In the genomic region with DNA sequence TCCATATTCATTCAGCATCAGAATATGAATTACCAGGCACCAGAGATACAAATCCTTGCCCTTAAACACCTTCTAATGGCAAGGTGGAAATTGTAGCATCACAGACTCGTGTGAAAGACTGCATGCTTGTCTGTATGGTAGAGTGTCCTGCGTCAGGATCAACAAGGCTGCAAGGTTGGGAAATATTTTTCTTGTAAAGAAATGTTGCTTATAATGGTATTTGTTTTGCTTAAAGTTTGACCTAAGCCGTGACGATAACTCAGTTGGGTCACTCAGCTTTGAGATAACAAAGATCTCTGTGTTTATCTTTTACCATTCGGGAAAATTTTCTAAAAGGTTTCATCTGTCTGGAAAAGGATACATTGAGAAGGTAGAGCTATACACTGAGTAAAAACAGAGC, we compare ENCODE assay signal across 26 cellular contexts.
A peak's percentile ranks its signal among the peaks of the same experiment; 100 is the strongest.
DNase-seq lines count a peak whose midpoint lies in the region; ATAC-seq, FAIRE-seq and TF ChIP-seq lines count a peak whose summit lies in the region.
"Had no signal": no experiment of that assay in that cellular context is flagged by ENCODE, and none has a peak within 500 bp of the region (broad histone marks: within the 10 kb centered on the region; RNA-seq: fewer than 3 reads in every experiment).

No MANE protein-coding gene starts in this region.

- no peak overlapping the region for H3K4me3 ChIP-seq in HUES48 (ENCODE audit: low read depth, low read length)
- H3K4me3 ChIP-seq: heart left ventricle, lung, pancreas, right atrium auricular region, spleen had no signal

- no peaks in the 10 kb centered on the region for H3K27me3 Mint-ChIP-seq in type B pancreatic cell
- H3K27me3 Mint-ChIP-seq: activated naive CD8-positive, alpha-beta T cell treated with anti-CD3 and anti-CD28 coated beads, Interleukin-2, amount 10 ng/mL, durations not matched to agents 7 days and 5 days had no signal

- no peaks in the 10 kb centered on the region for H3K9me3 ChIP-seq in HUES48 (ENCODE audit: control insufficient read depth, insufficient read depth, low read length)
- H3K9me3 ChIP-seq: heart left ventricle, pancreas, right atrium auricular region, spleen had no signal

- ATAC-seq in GM21576 (IDR thresholded peaks at IDR 0.05; ENCODE audit: unreplicated experiment) = no peak
- ATAC-seq: activated CD8-positive, alpha-beta T cell treated with anti-CD3 and anti-CD28 coated beads, Interleukin-2, amount 10 ng/mL, durations not matched to agents 7 days and 5 days; HepG2 had no signal

- H3K9ac ChIP-seq in HUES48 (ENCODE audit: low read depth, low read length) = no peak overlapping the region

- H3K36me3 ChIP-seq in HUES48 (ENCODE audit: control insufficient read depth, insufficient read depth, low read length) = no peaks in the 10 kb centered on the region
- H3K36me3 ChIP-seq: heart left ventricle, pancreas, right atrium auricular region, spleen had no signal

- H3K9me3 Mint-ChIP-seq in type B pancreatic cell = peaks cover 4% of the 10 kb centered on the region
- H3K9me3 Mint-ChIP-seq: activated naive CD8-positive, alpha-beta T cell treated with anti-CD3 and anti-CD28 coated beads, Interleukin-2, amount 10 ng/mL, durations not matched to agents 7 days and 5 days; HFFc6; nephron progenitor cell had no signal

- no peaks in the 10 kb centered on the region for H3K27me3 ChIP-seq in HUES48 (ENCODE audit: control insufficient read depth, insufficient read depth, low read length)
- H3K27me3 ChIP-seq: heart left ventricle, pancreas, right atrium auricular region, spleen had no signal

- peak overlapping the region; percentile 5 for H3K4me3 Mint-ChIP-seq in type B pancreatic cell
- H3K4me3 Mint-ChIP-seq: activated CD8-positive, alpha-beta T cell treated with anti-CD3 and anti-CD28 coated beads, Interleukin-2, amount 10 ng/mL, durations not matched to agents 7 days and 5 days; activated naive CD8-positive, alpha-beta T cell treated with anti-CD3 and anti-CD28 coated beads, Interleukin-2, amount 10 ng/mL, durations not matched to agents 7 days and 5 days; nephron progenitor cell; T-helper 1 cell treated with Interleukin-12 subunit alpha and Interleukin-12 subunit beta and Interleukin-4 antibody, amounts not matched to agents 30 μg/mL and 1 μg/mL, for 36 hours had no signal

- no peaks in the 10 kb centered on the region for H3K4me1 ChIP-seq in HUES48 (ENCODE audit: control insufficient read depth, insufficient read depth, low read length)
- H3K4me1 ChIP-seq: right atrium auricular region had no signal

- DNase-seq in iris pigment epithelial cell (ENCODE audit: low read depth) (peak; percentile 87), type B pancreatic cell (ENCODE audit: extremely low spot score, unreplicated experiment) (no peak), NCI-H510A treated with DMSO at 0.1 percent for 48 hours (lab: John Stamatoyannopoulos, UW) (no peak), GM19239 (ENCODE audit: insufficient read length, low spot score) (no peak)
- DNase-seq: activated CD8-positive, alpha-beta T cell treated with anti-CD3 and anti-CD28 coated beads, Interleukin-2, amount 10 ng/mL, durations not matched to agents 7 days and 5 days; activated naive CD8-positive, alpha-beta T cell treated with anti-CD3 and anti-CD28 coated beads, Interleukin-2, amount 10 ng/mL, durations not matched to agents 7 days and 5 days; DMS79; GF-D8; heart left ventricle; HFFc6; NCI-H1694 treated with DMSO at 0.1 percent for 48 hours; NCI-H510A; nephron progenitor cell; pancreas; spleen; stimulated activated CD4-positive, alpha-beta T cell treated with anti-CD3 and anti-CD28 coated beads, Interleukin-2, amount 100 ng/mL, for 48 hours had no signal

- TF ChIP-seq CTCF in VCaP (conservative IDR thresholded peaks at IDR 0.05) (no peak), type B pancreatic cell (conservative IDR thresholded peaks at IDR 0.05) (no peak)

- no peaks in the 10 kb centered on the region for H3K36me3 Mint-ChIP-seq in type B pancreatic cell
- H3K36me3 Mint-ChIP-seq: activated naive CD8-positive, alpha-beta T cell treated with anti-CD3 and anti-CD28 coated beads, Interleukin-2, amount 10 ng/mL, durations not matched to agents 7 days and 5 days had no signal

- H3K27ac Mint-ChIP-seq in type B pancreatic cell = peak overlapping the region; percentile 93
- H3K27ac Mint-ChIP-seq: activated CD8-positive, alpha-beta T cell treated with anti-CD3 and anti-CD28 coated beads, Interleukin-2, amount 10 ng/mL, durations not matched to agents 7 days and 5 days; activated naive CD8-positive, alpha-beta T cell treated with anti-CD3 and anti-CD28 coated beads, Interleukin-2, amount 10 ng/mL, durations not matched to agents 7 days and 5 days; HFFc6; T-helper 1 cell treated with Interleukin-12 subunit alpha and Interleukin-12 subunit beta and Interleukin-4 antibody, amounts not matched to agents 30 μg/mL and 1 μg/mL, for 36 hours had no signal

- FAIRE-seq in GM19239 (lab: Jason Lieb, UNC) = no peak
- FAIRE-seq: HepG2, pancreas, TTC549 had no signal

- H3K27ac ChIP-seq in HUES48 (ENCODE audit: low read depth, low read length) (peak overlapping the region; percentile 54), VCaP (peak overlapping the region; percentile 81)
- H3K27ac ChIP-seq: C4-2B, heart left ventricle, HL-60, pancreas, spleen had no signal

- H3K4me1 Mint-ChIP-seq in type B pancreatic cell (ENCODE audit: unreplicated experiment) = peaks cover 30% of the 10 kb centered on the region
- H3K4me1 Mint-ChIP-seq: activated naive CD8-positive, alpha-beta T cell treated with anti-CD3 and anti-CD28 coated beads, Interleukin-2, amount 10 ng/mL, durations not matched to agents 7 days and 5 days had no signal
